ENCODE assay signal across 11 cellular contexts in genomic region chr7:54811925-54812264, GRCh38. TPM values are rescaled to one million over a fixed set of nuclear protein-coding genes. Genes with fewer than 3 reads are reported as not detected.
DNase-seq lines count a peak whose midpoint lies in the region; TF ChIP-seq lines count a peak whose summit lies in the region.
"Had no signal": no experiment of that assay in that cellular context is flagged by ENCODE, and none has a peak within 500 bp of the region (broad histone marks: within the 10 kb centered on the region; RNA-seq: fewer than 3 reads in every experiment).

No MANE protein-coding gene starts in this region.

- no peak for TF ChIP-seq POLR2A in transverse colon (IDR thresholded peaks at IDR 0.05)

- H3K4me3 ChIP-seq in BLaER1 treated with 17β-estradiol and CSF1 and Interleukin-3, amounts not matched to agents 10 nM and 100 nM: no peak overlapping the region
- H3K4me3 ChIP-seq in adipocyte (ENCODE audit: low read length): no peak overlapping the region
- H3K4me3 ChIP-seq in osteoblast (ENCODE audit: insufficient read depth, low read length): no peak overlapping the region
- no peak overlapping the region for H3K4me3 ChIP-seq in transverse colon

- 50 to 67% methylated on average over 1 to 6 of the region's 6 CpGs for WGBS in transverse colon (ENCODE audit: low coverage in 1 of 2), 2 donors

- TF ChIP-seq EP300 in transverse colon (IDR thresholded peaks at IDR 0.05; ENCODE audit: low read depth): no peak

- peak overlapping the region in 7 of 11 experiments; percentile 12 to 70 (median 45); a peak in 6 of 22 replicates for H3K4me2 ChIP-seq in BLaER1 treated with 17β-estradiol and CSF1 and Interleukin-3, amounts not matched to agents 10 nM and 100 nM
- peak overlapping the region; percentile 42 for H3K4me2 ChIP-seq in osteoblast (ENCODE audit: insufficient read depth, low read length)

- H3K36me3 ChIP-seq in BLaER1 treated with 17β-estradiol and CSF1 and Interleukin-3, amounts not matched to agents 10 nM and 100 nM: no peaks in the 10 kb centered on the region
- no peaks in the 10 kb centered on the region for H3K36me3 ChIP-seq in adipocyte (ENCODE audit: control insufficient read depth, insufficient read depth, low read length, severe bottlenecking)
- H3K36me3 ChIP-seq in osteoblast (ENCODE audit: insufficient read depth, low read length): no peaks in the 10 kb centered on the region
- H3K36me3 ChIP-seq in transverse colon: no peaks in the 10 kb centered on the region

- in situ Hi-C loops in transverse colon (cut with MboI; ENCODE audit: low pct_ligation_motif_present in 1 of 4, low pct_unique_long_range_greater_than_20kb in 1 of 4, low sequenced_read_pairs in 3 of 4): no loop called here

- no peak overlapping the region for H3K27ac ChIP-seq in BLaER1 treated with 17β-estradiol and CSF1 and Interleukin-3, amounts not matched to agents 10 nM and 100 nM
- H3K27ac ChIP-seq in osteoblast (ENCODE audit: low read depth, low read length): peak overlapping the region; percentile 52
- H3K27ac ChIP-seq in transverse colon: peak overlapping the region in 1 of 4 donors; percentile 23

- H4K20me1 ChIP-seq in BLaER1 treated with 17β-estradiol and CSF1 and Interleukin-3, amounts not matched to agents 10 nM and 100 nM: no peaks in the 10 kb centered on the region
- no peaks in the 10 kb centered on the region for H4K20me1 ChIP-seq in osteoblast (ENCODE audit: insufficient read depth, low read length)

- intact Hi-C loops in transverse colon (cut with DNase I; ENCODE audit: low total_unique reads): no loop called here

- peaks cover 27 to 41% (median 32%) of the 10 kb centered on the region in 10 experiments for H3K4me1 ChIP-seq in BLaER1 treated with 17β-estradiol and CSF1 and Interleukin-3, amounts not matched to agents 10 nM and 100 nM
- peaks cover 25% of the 10 kb centered on the region for H3K4me1 ChIP-seq in adipocyte (ENCODE audit: control insufficient read depth, insufficient read depth, low read length)
- H3K4me1 ChIP-seq in osteoblast (ENCODE audit: insufficient read depth, low read length): peaks cover 24% of the 10 kb centered on the region
- peaks cover 0 to 4% (median 2%) of the 10 kb centered on the region in 4 donors for H3K4me1 ChIP-seq in transverse colon

- DNase-seq in adipocyte (ENCODE audit: low read depth): peak; percentile 43
- peak; percentile 66 for DNase-seq in fibroblast of peridontal ligament (ENCODE audit: extremely low read depth)
- DNase-seq in osteoblast (ENCODE audit: insufficient read length, low spot score, missing footprints): no peak
- DNase-seq in activated CD8-positive, alpha-beta memory T cell treated with anti-CD3 and anti-CD28 coated beads, Interleukin-2, amount 50 U/mL, for 48 hours: no peak
- DNase-seq in HUDEP-2 (lab: John Stamatoyannopoulos, UW; ENCODE audit: unreplicated experiment in 76 of 76): no peak
- DNase-seq in activated naive CD4-positive, alpha-beta T cell (lab: John Stamatoyannopoulos, UW): no peak
- DNase-seq in transverse colon: no peak
- DNase-seq: effector CD8-positive, alpha-beta T cell; NCI-H2107; stimulated activated CD4-positive, alpha-beta T cell treated with anti-CD3 and anti-CD28 coated beads, Interleukin-12 subunit alpha, Interleukin-12 subunit beta, amount 100 ng/mL, for 4 hours had no signal

- no peak overlapping the region for H3K9ac ChIP-seq in BLaER1 treated with 17β-estradiol and CSF1 and Interleukin-3, amounts not matched to agents 10 nM and 100 nM
- no peak overlapping the region for H3K9ac ChIP-seq in adipocyte (ENCODE audit: low read length)

- H3K27me3 ChIP-seq in BLaER1 treated with 17β-estradiol and CSF1 and Interleukin-3, amounts not matched to agents 10 nM and 100 nM: no peaks in the 10 kb centered on the region
- H3K27me3 ChIP-seq in adipocyte (replicated peaks; ENCODE audit: control insufficient read depth, insufficient read depth, low read length): no peaks in the 10 kb centered on the region
- H3K27me3 ChIP-seq in osteoblast (ENCODE audit: insufficient read depth, low read length): no peaks in the 10 kb centered on the region
- H3K27me3 ChIP-seq in transverse colon: no peaks in the 10 kb centered on the region

- H2AFZ ChIP-seq in osteoblast (ENCODE audit: low read length): no peak overlapping the region

- TF ChIP-seq CTCF in osteoblast (IDR thresholded peaks at IDR 0.05; ENCODE audit: extremely low read depth, low read depth, low read length) (no peak), transverse colon (IDR thresholded peaks at IDR 0.05) (no peak)

- H3K9me3 ChIP-seq in BLaER1 treated with 17β-estradiol and CSF1 and Interleukin-3, amounts not matched to agents 10 nM and 100 nM (replicated peaks in 1 of 11): peaks cover 5 to 11% (median 10%) of the 10 kb centered on the region in 11 experiments; a peak in 15 of 22 replicates
- H3K9me3 ChIP-seq in adipocyte (ENCODE audit: control insufficient read depth, low read length) (no peaks in the 10 kb centered on the region), osteoblast (ENCODE audit: low read depth, low read length) (no peaks in the 10 kb centered on the region), transverse colon (no peaks in the 10 kb centered on the region)

- H3K79me2 ChIP-seq in osteoblast (ENCODE audit: insufficient read depth, low read length): no peaks in the 10 kb centered on the region

RNA-seq across cellular contexts. Expression of gene SEC61G, which starts 52.9 kb away (rescaled TPM):
- total RNA-seq in osteoblast (138 and 203 TPM in 2 replicates), transverse colon (100 to 1,000 TPM in 2 of 4 donors, 10 to 100 TPM in 2; 33.6 to 247 (median 134) TPM)

Comparison
In these comparisons a context has a peak if more than half of its experiments do, and no peak if none do; other contexts are left out.
1. DNase-seq: peak in adipocyte (single experiment) and fibroblast of peridontal ligament (single experiment); none in osteoblast (single experiment), activated CD8-positive, alpha-beta memory T cell treated with anti-CD3 and anti-CD28 coated beads, Interleukin-2, amount 50 U/mL, for 48 hours (single experiment), HUDEP-2 (0 of 76), activated naive CD4-positive, alpha-beta T cell (0 of 4) and transverse colon (single experiment).